Comparison of ENCODE assay signal across 8 cellular contexts in the genomic region with DNA sequence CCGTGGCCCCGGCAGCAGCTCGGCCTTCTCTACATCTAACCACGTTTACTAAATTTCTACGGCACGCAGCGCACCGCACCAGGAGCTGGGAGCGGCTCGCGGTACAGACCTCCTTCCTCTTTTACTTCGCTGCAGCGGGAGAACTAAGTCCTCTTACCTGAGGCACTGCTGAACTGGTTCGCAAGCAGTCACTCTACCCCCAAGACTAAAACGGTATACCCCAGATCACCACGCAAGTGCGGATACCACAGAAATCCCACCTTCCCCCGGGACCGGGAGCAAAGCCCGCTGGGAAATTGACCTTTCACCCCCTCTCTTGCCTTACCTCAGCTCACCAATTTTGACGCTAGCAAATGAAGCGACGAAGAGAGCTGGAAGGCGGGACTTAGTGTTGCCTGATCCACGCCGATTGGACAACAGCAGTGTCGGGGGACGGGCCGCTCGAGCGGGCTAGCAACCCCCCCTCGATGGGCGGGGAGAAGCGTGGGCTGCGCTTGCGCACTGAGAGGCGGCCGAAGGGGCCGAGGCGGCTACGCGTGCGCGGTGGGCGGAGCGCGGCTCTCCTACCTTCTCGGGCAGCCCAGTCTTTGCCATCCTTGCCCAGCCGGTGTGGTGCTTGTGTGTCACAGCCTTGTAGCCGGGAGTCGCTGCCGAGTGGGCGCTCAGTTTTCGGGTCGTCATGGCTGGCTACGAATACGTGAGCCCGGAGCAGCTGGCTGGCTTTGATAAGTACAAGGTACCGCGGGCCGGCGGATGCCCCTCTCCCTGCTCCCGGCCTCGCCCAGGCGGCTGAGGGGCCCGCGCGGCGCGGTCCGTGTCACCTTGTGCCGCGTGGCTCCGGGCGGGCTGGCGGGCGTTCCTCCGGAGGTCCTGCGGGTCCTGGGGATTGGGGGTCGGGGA. TPM values are rescaled to one million over a fixed set of nuclear protein-coding genes. Genes with fewer than 3 reads are reported as not detected.
DNase-seq lines count a peak whose midpoint lies in the region; ATAC-seq, FAIRE-seq and TF ChIP-seq lines count a peak whose summit lies in the region.

A gene with protein sequence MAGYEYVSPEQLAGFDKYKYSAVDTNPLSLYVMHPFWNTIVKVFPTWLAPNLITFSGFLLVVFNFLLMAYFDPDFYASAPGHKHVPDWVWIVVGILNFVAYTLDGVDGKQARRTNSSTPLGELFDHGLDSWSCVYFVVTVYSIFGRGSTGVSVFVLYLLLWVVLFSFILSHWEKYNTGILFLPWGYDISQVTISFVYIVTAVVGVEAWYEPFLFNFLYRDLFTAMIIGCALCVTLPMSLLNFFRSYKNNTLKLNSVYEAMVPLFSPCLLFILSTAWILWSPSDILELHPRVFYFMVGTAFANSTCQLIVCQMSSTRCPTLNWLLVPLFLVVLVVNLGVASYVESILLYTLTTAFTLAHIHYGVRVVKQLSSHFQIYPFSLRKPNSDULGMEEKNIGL (plus strand): TSS at position 590 of the 900 bp plus-strand sequence. CDS start 90 bp downstream, at position 680.

- FAIRE-seq in GM12892 (lab: Jason Lieb, UNC) = peak; percentile 99

- intact Hi-C loops in heart left ventricle (cut with DNase I) = no loop called here

- H3K27ac ChIP-seq in heart left ventricle = peak within 1 kb of the TSS; percentile 69 to 98 (median 90)

- H3K4me1 ChIP-seq in heart left ventricle = peaks cover 0 to 35% (median 21%) of the 10 kb centered on the region in 12 donors

- H3K9me3 Mint-ChIP-seq in type B pancreatic cell = no peaks in the 10 kb centered on the region

- DNase-seq in GM12892 (ENCODE audit: insufficient read length) (peak; percentile 79), NCI-H146 (lab: John Stamatoyannopoulos, UW) (peak; percentile 99), T-helper 1 cell (peak; percentile 98 to 99 (median 99)), amniotic epithelial cell (ENCODE audit: low read depth) (peak; percentile 98), heart left ventricle (peak; percentile 98 to 100 (median 99)), pons (ENCODE audit: low spot score) (peak; percentile 100), type B pancreatic cell (ENCODE audit: extremely low spot score, unreplicated experiment) (peak; percentile 99)

- TF ChIP-seq POLR2A in GM12892 (IDR thresholded peaks at IDR 0.05; ENCODE audit: low read depth, low read length) = peak; percentile 89
- peak in 1 of 2 donors; percentile 82 for TF ChIP-seq POLR2A in heart left ventricle (IDR thresholded peaks at IDR 0.05)

- no peak for TF ChIP-seq CTCF in heart left ventricle (IDR thresholded peaks at IDR 0.05)
- TF ChIP-seq CTCF in type B pancreatic cell (conservative IDR thresholded peaks at IDR 0.05) = no peak

- H3K9me3 ChIP-seq in heart left ventricle = no peaks in the 10 kb centered on the region

- H3K36me3 ChIP-seq in heart left ventricle = no peaks in the 10 kb centered on the region

- peaks cover 20% of the 10 kb centered on the region for H3K4me1 Mint-ChIP-seq in type B pancreatic cell (ENCODE audit: unreplicated experiment)

- WGBS in heart left ventricle, 4 donors = 0% methylated on average over 58 to 80 of the region's 80 CpGs

- ATAC-seq in HG02852 (IDR thresholded peaks at IDR 0.05; ENCODE audit: unreplicated experiment) (peak; percentile 94), heart left ventricle (peak; percentile 98 to 99 (median 99))

- H3K27ac Mint-ChIP-seq in type B pancreatic cell = peak within 1 kb of the TSS; percentile 98

- H3K27me3 ChIP-seq in heart left ventricle = no peaks in the 10 kb centered on the region

- H3K36me3 Mint-ChIP-seq in type B pancreatic cell = peaks cover 3% of the 10 kb centered on the region

- peak within 1 kb of the TSS; percentile 97 for H3K4me3 Mint-ChIP-seq in type B pancreatic cell

- H3K27me3 Mint-ChIP-seq in type B pancreatic cell = no peaks in the 10 kb centered on the region

- peak within 1 kb of the TSS; percentile 61 to 98 (median 82) for H3K4me3 ChIP-seq in heart left ventricle

RNA-seq across cellular contexts. Expression of the gene that starts here (rescaled TPM):
- 12.3 TPM for polyA plus RNA-seq in GM12892 (2012; ENCODE audit: missing spikeins)
- total RNA-seq in heart left ventricle = 10 to 100 TPM in 6 of 9 donors, 1 to 10 TPM in 3; 8.1 to 14.9 (median 12.0) TPM
- 10 to 100 TPM in 1 of 2 donors, 1 to 10 TPM in 1; 1.9 to 10.2 TPM for polyA plus RNA-seq in heart left ventricle
- total RNA-seq in type B pancreatic cell (ENCODE audit: low replicate concordance) = 38.8 and 44.9 TPM in 2 replicates

Comparison
In these comparisons a context has a peak if more than half of its experiments do, and no peak if none do; other contexts are left out.
1. Peak in every context shown above with its lines: DNase-seq, ATAC-seq, H3K4me3 ChIP-seq and H3K27ac ChIP-seq.